19 cellular contexts compared by ENCODE assay signal in genomic region chr17:9473716-9474115, GRCh38.
A peak's percentile ranks its signal among the peaks of the same experiment; 100 is the strongest.
DNase-seq lines count a peak whose midpoint lies in the region; ATAC-seq and TF ChIP-seq lines count a peak whose summit lies in the region.
"Had no signal": no experiment of that assay in that cellular context is flagged by ENCODE, and none has a peak within 500 bp of the region (broad histone marks: within the 10 kb centered on the region; RNA-seq: fewer than 3 reads in every experiment).

No MANE protein-coding gene starts in this region.

- H3K9me3 ChIP-seq in HAP-1: no peaks in the 10 kb centered on the region
- H3K9me3 ChIP-seq in endodermal cell (ENCODE audit: control insufficient read depth, low read length): no peaks in the 10 kb centered on the region
- H3K9me3 ChIP-seq: ascending aorta, uterus had no signal

- WGBS in endodermal cell (ENCODE audit: insufficient coverage in 1 of 2, insufficient read length in 1 of 2), 2 experiments: 88% methylated on average over 4 of the region's 4 CpGs; no CpG with 5 or more reads in 1 of the 2 experiments

- 0 out of 2 replicates have a peak, but pooled peaks have one; percentile 26 for ATAC-seq in WTC11
- no peak for ATAC-seq in HG03457 (IDR thresholded peaks at IDR 0.05; ENCODE audit: unreplicated experiment)
- no peak for ATAC-seq in GM21528 (IDR thresholded peaks at IDR 0.05; ENCODE audit: low FRiP score, unreplicated experiment)
- no peak for ATAC-seq in GM21723 (IDR thresholded peaks at IDR 0.05; ENCODE audit: unreplicated experiment)
- ATAC-seq: activated CD8-positive, alpha-beta memory T cell treated with anti-CD3 and anti-CD28 coated beads, Interleukin-2, amount 10 ng/mL, durations not matched to agents 7 days and 5 days; T-cell had no signal

- peaks cover 16% of the 10 kb centered on the region for H3K4me1 ChIP-seq in ACC112 (ENCODE audit: control insufficient read depth, insufficient read depth, low read length, unreplicated experiment)
- H3K4me1 ChIP-seq in HAP-1: peaks cover 6% of the 10 kb centered on the region
- no peaks in the 10 kb centered on the region for H3K4me1 ChIP-seq in endodermal cell (ENCODE audit: control insufficient read depth, insufficient read depth, low read length)
- H3K4me1 ChIP-seq: ascending aorta, uterus had no signal

- H3K4me3 Mint-ChIP-seq in WTC11 (no peak overlapping the region), endodermal cell (no peak overlapping the region)
- H3K4me3 Mint-ChIP-seq: activated CD8-positive, alpha-beta memory T cell treated with anti-CD3 and anti-CD28 coated beads, Interleukin-2, amount 10 ng/mL, durations not matched to agents 7 days and 5 days; immature natural killer cell; memory B cell; stimulated activated naive CD8-positive, alpha-beta T cell treated with anti-CD3 and anti-CD28 coated beads, Interleukin-15, Interleukin-2, amounts not matched to agents 100 ng/mL and 50 ng/mL, for 24 hours; T-cell had no signal

- H3K79me2 ChIP-seq in ACC112 (ENCODE audit: control insufficient read depth, insufficient read depth, low read length, unreplicated experiment): no peaks in the 10 kb centered on the region

- peaks cover 22% of the 10 kb centered on the region for H3K4me1 Mint-ChIP-seq in WTC11
- peaks cover 11% of the 10 kb centered on the region for H3K4me1 Mint-ChIP-seq in endodermal cell

- CTCF ChIA-PET in WTC11 (lab: Charles Lee): no interaction called here

- H3K9ac ChIP-seq in endodermal cell (ENCODE audit: extremely low read depth, low read length, poor library complexity, severe bottlenecking): no peak overlapping the region

- POLR2A ChIA-PET in WTC11 (lab: Charles Lee): no interaction called here

- H3K36me3 ChIP-seq in ACC112 (ENCODE audit: insufficient read depth, low read length) (no peaks in the 10 kb centered on the region), HAP-1 (replicated peaks) (no peaks in the 10 kb centered on the region; the same call in 1 of the 2 replicates), endodermal cell (ENCODE audit: control insufficient read depth, insufficient read depth, low read length) (no peaks in the 10 kb centered on the region)
- H3K36me3 ChIP-seq: ascending aorta, uterus had no signal

- H3K27me3 Mint-ChIP-seq in WTC11 (ENCODE audit: low read depth) (no peaks in the 10 kb centered on the region), endodermal cell (ENCODE audit: insufficient read depth) (no peaks in the 10 kb centered on the region)
- H3K27me3 Mint-ChIP-seq: activated CD8-positive, alpha-beta memory T cell treated with anti-CD3 and anti-CD28 coated beads, Interleukin-2, amount 10 ng/mL, durations not matched to agents 7 days and 5 days; memory B cell; stimulated activated naive CD8-positive, alpha-beta T cell treated with anti-CD3 and anti-CD28 coated beads, Interleukin-15, Interleukin-2, amounts not matched to agents 100 ng/mL and 50 ng/mL, for 24 hours; T-cell had no signal

- H2AFZ ChIP-seq in ACC112 (ENCODE audit: low read length, unreplicated experiment): no peak overlapping the region

- H3K9me3 Mint-ChIP-seq in WTC11 (peaks cover 3% of the 10 kb centered on the region; the same call in 1 of the 2 replicates), endodermal cell (no peaks in the 10 kb centered on the region)
- H3K9me3 Mint-ChIP-seq: immature natural killer cell; memory B cell; stimulated activated naive CD8-positive, alpha-beta T cell treated with anti-CD3 and anti-CD28 coated beads, Interleukin-15, Interleukin-2, amounts not matched to agents 100 ng/mL and 50 ng/mL, for 24 hours; T-cell had no signal

- no peaks in the 10 kb centered on the region for H3K27me3 ChIP-seq in ACC112 (ENCODE audit: insufficient read depth, low read length)
- no peaks in the 10 kb centered on the region for H3K27me3 ChIP-seq in HAP-1 (ENCODE audit: low read depth)
- no peaks in the 10 kb centered on the region for H3K27me3 ChIP-seq in endodermal cell (ENCODE audit: control insufficient read depth, insufficient read depth, low read length, poor library complexity, severe bottlenecking)
- H3K27me3 ChIP-seq: ascending aorta, uterus had no signal

- in situ Hi-C loops in HAP-1 (cut with MboI; ENCODE audit: low sequenced_read_pairs): no loop called here

- no peak overlapping the region for H3K4me3 ChIP-seq in ACC112 (ENCODE audit: low read depth, low read length)
- no peak overlapping the region for H3K4me3 ChIP-seq in HAP-1
- no peak overlapping the region for H3K4me3 ChIP-seq in fibroblast of mammary gland (ENCODE audit: control insufficient read depth, low read depth, low read length)
- H3K4me3 ChIP-seq in endodermal cell (ENCODE audit: low read length): no peak overlapping the region
- H3K4me3 ChIP-seq: ascending aorta, uterus had no signal

- TF ChIP-seq CTCF in WTC11 (IDR thresholded peaks at IDR 0.05): no peak
- no peak for TF ChIP-seq CTCF in fibroblast of mammary gland (conservative IDR thresholded peaks at IDR 0.05; ENCODE audit: control insufficient read depth, insufficient read depth, low read depth, low read length)
- TF ChIP-seq CTCF in endodermal cell (conservative IDR thresholded peaks at IDR 0.05): no peak

- no peaks in the 10 kb centered on the region; the same call in 1 of the 2 replicates for H3K36me3 Mint-ChIP-seq in WTC11
- peaks cover 13% of the 10 kb centered on the region for H3K36me3 Mint-ChIP-seq in endodermal cell (ENCODE audit: low read depth)

- H3K27ac Mint-ChIP-seq in WTC11 (peak overlapping the region; percentile 8), endodermal cell (no peak overlapping the region)
- H3K27ac Mint-ChIP-seq: activated CD8-positive, alpha-beta memory T cell treated with anti-CD3 and anti-CD28 coated beads, Interleukin-2, amount 10 ng/mL, durations not matched to agents 7 days and 5 days; memory B cell; stimulated activated naive CD8-positive, alpha-beta T cell treated with anti-CD3 and anti-CD28 coated beads, Interleukin-15, Interleukin-2, amounts not matched to agents 100 ng/mL and 50 ng/mL, for 24 hours; T-cell had no signal

- peak; percentile 31 to 67 for DNase-seq in HAP-1 (ENCODE audit: low spot score in 2 of 2)
- DNase-seq in WTC11 (ENCODE audit: low spot score): no peak
- DNase-seq in fibroblast of mammary gland (ENCODE audit: low read depth): peak; percentile 88
- DNase-seq in endodermal cell: no peak
- DNase-seq: activated CD4-positive, CD25-positive, alpha-beta regulatory T cell; activated CD8-positive, alpha-beta memory T cell treated with anti-CD3 and anti-CD28 coated beads, Interleukin-2, amount 10 ng/mL, durations not matched to agents 7 days and 5 days; activated effector memory CD4-positive, alpha-beta T cell treated with anti-CD3 and anti-CD28 coated beads, Interleukin-2, amount 50 U/mL, for 16 hours; GOT3; immature natural killer cell; NCI-H2107; T-cell; uterus had no signal

- H3K27ac ChIP-seq in ACC112 (ENCODE audit: low read depth, low read length) (peak overlapping the region; percentile 20; the same call in 1 of the 2 replicates), endodermal cell (ENCODE audit: low read depth, low read length) (no peak overlapping the region)
- H3K27ac ChIP-seq: ascending aorta, uterus had no signal

TF ChIP-seq in WTC11, 78 proteins besides CTCF, POLR2A, EP300 and RAD21 (continues in another document):
- TF ChIP-seq NR3C1 (CRISPR knock-in tag; conservative IDR thresholded peaks at IDR 0.05; ENCODE audit: low read depth) (no peak), CREB1 (CRISPR knock-in tag; IDR thresholded peaks at IDR 0.05) (no peak), TP53 (CRISPR knock-in tag; IDR thresholded peaks at IDR 0.05) (no peak), CREM (CRISPR knock-in tag; IDR thresholded peaks at IDR 0.05) (no peak), SOX15 (CRISPR knock-in tag; IDR thresholded peaks at IDR 0.05) (no peak), JUN (CRISPR knock-in tag; IDR thresholded peaks at IDR 0.05) (no peak), FOXJ3 (CRISPR knock-in tag; IDR thresholded peaks at IDR 0.05; ENCODE audit: borderline replicate concordance) (no peak), ATF1 (CRISPR knock-in tag; IDR thresholded peaks at IDR 0.05) (no peak), FOXP1 (CRISPR knock-in tag; IDR thresholded peaks at IDR 0.05; ENCODE audit: borderline replicate concordance) (no peak), NFE2L1 (CRISPR knock-in tag; IDR thresholded peaks at IDR 0.05) (no peak), ZNF317 (CRISPR knock-in tag; IDR thresholded peaks at IDR 0.05; ENCODE audit: borderline replicate concordance, low read depth) (no peak), GABPB1 (CRISPR knock-in tag; IDR thresholded peaks at IDR 0.05) (no peak), CBFB (CRISPR knock-in tag; IDR thresholded peaks at IDR 0.05; ENCODE audit: low read depth) (no peak), ELF4 (CRISPR knock-in tag; IDR thresholded peaks at IDR 0.05; ENCODE audit: low read depth) (no peak), ETV6 (CRISPR knock-in tag; IDR thresholded peaks at IDR 0.05) (no peak)
- TF ChIP-seq, protein P1, sequence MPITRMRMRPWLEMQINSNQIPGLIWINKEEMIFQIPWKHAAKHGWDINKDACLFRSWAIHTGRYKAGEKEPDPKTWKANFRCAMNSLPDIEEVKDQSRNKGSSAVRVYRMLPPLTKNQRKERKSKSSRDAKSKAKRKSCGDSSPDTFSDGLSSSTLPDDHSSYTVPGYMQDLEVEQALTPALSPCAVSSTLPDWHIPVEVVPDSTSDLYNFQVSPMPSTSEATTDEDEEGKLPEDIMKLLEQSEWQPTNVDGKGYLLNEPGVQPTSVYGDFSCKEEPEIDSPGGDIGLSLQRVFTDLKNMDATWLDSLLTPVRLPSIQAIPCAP (CRISPR knock-in tag; IDR thresholded peaks at IDR 0.05): no peak
- TF ChIP-seq, protein P2, sequence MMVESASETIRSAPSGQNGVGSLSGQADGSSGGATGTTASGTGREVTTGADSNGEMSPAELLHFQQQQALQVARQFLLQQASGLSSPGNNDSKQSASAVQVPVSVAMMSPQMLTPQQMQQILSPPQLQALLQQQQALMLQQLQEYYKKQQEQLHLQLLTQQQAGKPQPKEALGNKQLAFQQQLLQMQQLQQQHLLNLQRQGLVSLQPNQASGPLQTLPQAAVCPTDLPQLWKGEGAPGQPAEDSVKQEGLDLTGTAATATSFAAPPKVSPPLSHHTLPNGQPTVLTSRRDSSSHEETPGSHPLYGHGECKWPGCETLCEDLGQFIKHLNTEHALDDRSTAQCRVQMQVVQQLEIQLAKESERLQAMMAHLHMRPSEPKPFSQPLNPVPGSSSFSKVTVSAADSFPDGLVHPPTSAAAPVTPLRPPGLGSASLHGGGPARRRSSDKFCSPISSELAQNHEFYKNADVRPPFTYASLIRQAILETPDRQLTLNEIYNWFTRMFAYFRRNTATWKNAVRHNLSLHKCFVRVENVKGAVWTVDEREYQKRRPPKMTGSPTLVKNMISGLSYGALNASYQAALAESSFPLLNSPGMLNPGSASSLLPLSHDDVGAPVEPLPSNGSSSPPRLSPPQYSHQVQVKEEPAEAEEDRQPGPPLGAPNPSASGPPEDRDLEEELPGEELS (CRISPR knock-in tag; IDR thresholded peaks at IDR 0.05): no peak

Comparison
In these comparisons a context has a peak if more than half of its experiments do, and no peak if none do; other contexts are left out.
1. DNase-seq: peak in HAP-1 (2 of 2) and fibroblast of mammary gland (single experiment); none in WTC11 (single experiment) and endodermal cell (single experiment).